8 cellular contexts compared by ENCODE assay signal in the genomic region with DNA sequence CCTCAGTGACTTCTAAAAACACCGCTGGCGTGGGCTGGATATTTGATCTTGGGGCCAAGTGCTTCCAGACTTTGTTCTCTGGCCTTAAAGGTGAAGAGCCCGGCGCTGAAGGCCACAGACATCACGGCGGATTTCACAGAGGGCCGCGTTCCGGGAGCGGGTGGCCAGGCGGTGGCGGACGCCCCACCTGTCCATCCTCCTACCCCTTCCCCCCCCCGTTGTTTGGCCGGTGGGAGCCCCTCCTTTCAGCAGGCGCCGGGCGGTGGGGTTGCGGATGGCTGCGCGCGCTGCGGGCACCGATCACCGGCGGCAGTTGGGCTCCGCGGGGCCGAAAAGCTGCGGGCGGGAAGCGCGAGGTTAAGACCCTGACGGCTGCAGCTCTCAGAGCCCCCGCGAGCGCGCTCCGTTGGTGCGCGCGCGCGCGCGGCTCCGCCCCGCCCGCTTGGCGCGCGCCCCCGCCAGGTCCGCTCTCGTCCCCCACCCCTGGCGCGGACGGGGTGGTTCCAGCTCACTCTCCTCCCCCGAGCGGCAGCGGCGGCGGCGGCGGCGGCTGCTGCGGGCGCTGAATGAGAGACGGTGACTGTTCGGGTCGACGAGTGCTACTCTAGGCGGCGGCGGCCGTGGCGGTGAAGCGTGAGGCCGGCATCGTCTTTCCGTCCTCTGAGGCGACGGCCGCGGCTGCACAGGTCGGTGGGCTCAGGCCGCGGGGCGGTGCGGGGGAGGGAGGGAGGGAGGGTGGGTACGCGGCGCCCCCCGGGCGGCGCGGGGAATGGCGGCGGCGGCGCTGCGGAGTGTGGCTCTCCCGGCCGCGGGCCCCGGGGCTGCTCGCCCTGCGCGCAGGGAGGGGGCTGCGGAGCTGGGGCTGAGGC. TPM values are rescaled to one million over a fixed set of nuclear protein-coding genes. Genes with fewer than 3 reads are reported as not detected.
DNase-seq lines count a peak whose midpoint lies in the region; ATAC-seq and TF ChIP-seq lines count a peak whose summit lies in the region.

TSS of gene RALGPS2 (plus strand) at position 511 of the 869 bp plus-strand sequence. CDS start 51,521 bp downstream, outside the sequence.

- ATAC-seq in left cardiac atrium: peak; percentile 92 to 94

- WGBS in prostate gland: 3% methylated on average over 29 of the region's 110 CpGs

- H3K27ac ChIP-seq in prostate gland (peak within 1 kb of the TSS; percentile 96 to 97), uterus (peak within 1 kb of the TSS; percentile 84 to 91)

- H3K27me3 ChIP-seq in Loucy (ENCODE audit: insufficient read depth, low read length, poor library complexity, severe bottlenecking): no peaks in the 10 kb centered on the region
- H3K27me3 ChIP-seq in prostate gland (replicated peaks; ENCODE audit: insufficient read depth): no peaks in the 10 kb centered on the region
- no peaks in the 10 kb centered on the region for H3K27me3 ChIP-seq in uterus

- H3K4me2 ChIP-seq in Loucy (ENCODE audit: low read depth, low read length, poor library complexity, severe bottlenecking): peak within 1 kb of the TSS; percentile 93

- intact Hi-C loops in left cardiac atrium (cut with DNase I) (no loop called here), prostate gland (cut with DNase I) (loop anchor here (2.0 kb wide), 1 partner anchor 28 kb away; no protein-coding TSS in a partner anchor), uterus (cut with DNase I; ENCODE audit: low total_unique reads) (no loop called here)

- H3K4me1 ChIP-seq in Loucy (ENCODE audit: insufficient read depth, low read length, poor library complexity, severe bottlenecking) (peaks cover 18% of the 10 kb centered on the region), prostate gland (replicated peaks) (no peaks in the 10 kb centered on the region), uterus (no peaks in the 10 kb centered on the region)

- H3K36me3 ChIP-seq in Loucy (ENCODE audit: insufficient read depth, low read length) (no peaks in the 10 kb centered on the region), prostate gland (no peaks in the 10 kb centered on the region), uterus (no peaks in the 10 kb centered on the region)

- H3F3A ChIP-seq in Loucy (ENCODE audit: low read depth): no peaks in the 10 kb centered on the region

- peak within 1 kb of the TSS; percentile 99 for H2AFZ ChIP-seq in Loucy (ENCODE audit: low read length)

- no peak for TF ChIP-seq CTCF in Loucy (conservative IDR thresholded peaks at IDR 0.05; ENCODE audit: low read length)
- no peak for TF ChIP-seq CTCF in prostate gland (IDR thresholded peaks at IDR 0.05)
- peak in 1 of 4 experiments; percentile 10 for TF ChIP-seq CTCF in uterus (IDR thresholded peaks at IDR 0.05)

- no peaks in the 10 kb centered on the region; the same call in 1 of the 2 replicates for H3K79me2 ChIP-seq in Loucy (ENCODE audit: insufficient read depth, low read length)

- H3K9ac ChIP-seq in Loucy (ENCODE audit: low read depth, low read length, poor library complexity, severe bottlenecking): peak within 1 kb of the TSS; percentile 72

- H3K4me3 ChIP-seq in Loucy (ENCODE audit: low read length, poor library complexity, severe bottlenecking) (peak within 1 kb of the TSS; percentile 93), prostate gland (peak within 1 kb of the TSS; percentile 92 to 95), uterus (peak within 1 kb of the TSS; percentile 60 to 71)

- TF ChIP-seq POLR2A in prostate gland (IDR thresholded peaks at IDR 0.05) (peak; percentile 75), uterus (IDR thresholded peaks at IDR 0.05) (peak in 1 of 2 donors; percentile 53)

- no peaks in the 10 kb centered on the region for H3K9me3 ChIP-seq in Loucy (ENCODE audit: insufficient read depth, low read depth, low read length)
- H3K9me3 ChIP-seq in prostate gland: no peaks in the 10 kb centered on the region
- no peaks in the 10 kb centered on the region for H3K9me3 ChIP-seq in uterus

- H3K9me2 ChIP-seq in Loucy (replicated peaks; ENCODE audit: low read depth, low read length): no peaks in the 10 kb centered on the region

- no peaks in the 10 kb centered on the region for H4K20me1 ChIP-seq in Loucy (ENCODE audit: insufficient read depth, low read length, poor library complexity, severe bottlenecking)

- in situ Hi-C loops in G401 (cut with HindIII; ENCODE audit: low sequenced_read_pairs): no loop called here

- DNase-seq in G401 (ENCODE audit: low spot score) (peak; percentile 79), H4 (ENCODE audit: low spot score) (peak; percentile 25), SW 1271 (lab: John Stamatoyannopoulos, UW) (peak; percentile 20 to 45), amniotic stem cell (lab: John Stamatoyannopoulos, UW) (peak; percentile 50), left cardiac atrium (peak; percentile 75), prostate gland (ENCODE audit: low spot score) (peak; percentile 63), uterus (peak; percentile 63 to 66)

RNA-seq across cellular contexts. Expression of gene RALGPS2, which starts in this region (rescaled TPM):
- total RNA-seq in G401 (2014; rRNA removed; shearing (Covaris generic)): 11.9 and 16.0 TPM in 2 replicates
- total RNA-seq in H4 (2014; rRNA removed; shearing (Covaris generic)): 3.5 and 9.5 TPM in 2 replicates
- total RNA-seq in left cardiac atrium: 10 to 100 TPM in 1 of 2 donors, 1 to 10 TPM in 1; 9.6 to 17.6 TPM
- total RNA-seq in prostate gland: 10 to 100 TPM; 25.6 to 26.2 TPM
- total RNA-seq in uterus: 100 to 1,000 TPM in 1 of 4 donors, 10 to 100 TPM in 2, 1 to 10 TPM in 1; 4.9 to 109 (median 24.7) TPM

Comparison
In these comparisons a context has a peak if more than half of its experiments do, and no peak if none do; other contexts are left out.
1. Peak in every context shown above with its lines: DNase-seq, ATAC-seq, H3K4me3 ChIP-seq and H3K27ac ChIP-seq.
2. DNase-seq: peak in every context shown above with its lines; median percentile 79 in G401; 75 in left cardiac atrium; 64 in uterus; 63 in prostate gland; 50 in amniotic stem cell; 32 in SW 1271; 25 in H4.